26 cellular contexts compared by ENCODE assay signal in the genomic region with DNA sequence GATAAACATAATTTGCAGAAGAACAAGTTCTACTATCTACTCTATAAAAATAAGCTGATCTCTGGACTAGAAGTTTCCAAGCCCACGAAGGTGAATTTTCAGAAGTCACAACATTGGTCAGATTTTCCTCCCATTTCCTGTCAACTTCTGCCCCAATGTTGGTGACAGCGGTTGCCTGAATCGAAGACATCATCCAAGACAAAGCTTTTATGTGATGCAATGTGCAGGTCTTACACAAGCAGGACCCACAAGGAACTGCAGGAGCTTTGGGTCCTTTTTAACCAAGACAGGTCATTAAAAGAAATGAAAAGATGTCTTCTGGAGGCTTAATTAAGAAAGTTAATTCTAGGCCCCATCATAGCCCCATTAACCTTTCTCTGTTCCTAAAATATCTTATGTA.
"Had no signal": no experiment of that assay in that cellular context is flagged by ENCODE, and none has a peak within 500 bp of the region (broad histone marks: within the 10 kb centered on the region; RNA-seq: fewer than 3 reads in every experiment).

No MANE protein-coding gene starts in this region.

- ATAC-seq: foreskin keratinocyte; gastroesophageal sphincter; heart left ventricle; left lobe of liver; mucosa of descending colon; natural killer cell treated with Interleukin-12 subunit alpha and Interleukin-12 subunit beta and Interleukin-15 and Interleukin-18, amount 100 ng/mL, for 72 hours; pancreas; sciatic nerve; stimulated activated effector memory CD8-positive, alpha-beta T cell treated with anti-CD3 and anti-CD28 coated beads, Interleukin-12 subunit alpha, Interleukin-12 subunit beta, amount 100 ng/mL, for 72 hours had no signal

- H3K9me3 ChIP-seq: esophagus muscularis mucosa, gastroesophageal sphincter, heart left ventricle, mucosa of descending colon, neutrophil, pancreas, right atrium auricular region, testis, tibial artery had no signal

- H3K27ac ChIP-seq: esophagus muscularis mucosa, foreskin keratinocyte, gastroesophageal sphincter, heart left ventricle, hepatocyte, neutrophil, pancreas, right atrium auricular region, testis, tibial artery had no signal

- DNase-seq: dermis blood vessel endothelial cell; effector memory CD4-positive, alpha-beta T cell; foreskin keratinocyte; heart left ventricle; kidney; mucosa of descending colon; naive B cell; pancreas; stimulated activated CD4-positive, alpha-beta T cell treated with anti-CD3 and anti-CD28 coated beads, Interleukin-12 subunit alpha, Interleukin-12 subunit beta, amount 100 ng/mL, for 4 hours; stimulated activated CD4-positive, alpha-beta T cell treated with anti-CD3 and anti-CD28 coated beads, Interleukin-1b, Interleukin-23, amount 100 ng/mL, for 48 hours; stimulated activated CD4-positive, alpha-beta T cell treated with anti-CD3 and anti-CD28 coated beads, Interleukin-4, amount 100 ng/mL, for 1 hour; stimulated activated naive CD4-positive, alpha-beta T cell treated with Interleukin-2 at 50 U/mL for 16 hours; substantia nigra; testis; tibial artery had no signal

- H3K27me3 ChIP-seq: esophagus muscularis mucosa, foreskin keratinocyte, gastroesophageal sphincter, heart left ventricle, hepatocyte, neutrophil, pancreas, right atrium auricular region, testis, tibial artery had no signal

- H3K4me1 ChIP-seq: esophagus muscularis mucosa, foreskin keratinocyte, gastroesophageal sphincter, pancreas, right atrium auricular region, testis, tibial artery had no signal

- H3K4me3 ChIP-seq: esophagus muscularis mucosa, gastroesophageal sphincter, heart left ventricle, hepatocyte, lung, mucosa of descending colon, pancreas, right atrium auricular region, smooth muscle cell, testis, tibial artery had no signal

- H3K36me3 ChIP-seq: esophagus muscularis mucosa, gastroesophageal sphincter, heart left ventricle, neutrophil, pancreas, right atrium auricular region, tibial artery had no signal
